In the genomic region with DNA sequence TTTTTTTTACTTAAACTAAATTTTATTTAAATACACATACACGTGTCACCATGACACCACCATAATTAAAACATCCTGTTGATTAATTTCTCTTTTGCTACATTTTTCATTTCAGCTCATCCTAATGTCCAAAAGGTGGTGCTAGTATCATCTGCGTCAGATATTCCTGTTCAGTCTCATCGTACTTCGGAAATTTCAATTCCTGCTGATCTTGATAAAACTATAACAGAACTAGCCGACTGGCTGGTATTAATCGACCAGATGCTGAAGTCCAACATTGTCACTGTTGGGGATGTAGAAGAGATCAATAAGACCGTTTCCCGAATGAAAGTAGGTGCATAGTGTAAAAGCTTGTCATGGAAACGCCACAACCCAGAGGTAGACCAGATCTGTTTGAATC, we compare ENCODE assay signal across 1 cellular context.
TF ChIP-seq lines count a peak whose summit lies in the region.

No MANE protein-coding gene starts in this region.

TF ChIP-seq in WTC11, 78 proteins besides CTCF, POLR2A, EP300 and RAD21:
- TF ChIP-seq, protein P1, sequence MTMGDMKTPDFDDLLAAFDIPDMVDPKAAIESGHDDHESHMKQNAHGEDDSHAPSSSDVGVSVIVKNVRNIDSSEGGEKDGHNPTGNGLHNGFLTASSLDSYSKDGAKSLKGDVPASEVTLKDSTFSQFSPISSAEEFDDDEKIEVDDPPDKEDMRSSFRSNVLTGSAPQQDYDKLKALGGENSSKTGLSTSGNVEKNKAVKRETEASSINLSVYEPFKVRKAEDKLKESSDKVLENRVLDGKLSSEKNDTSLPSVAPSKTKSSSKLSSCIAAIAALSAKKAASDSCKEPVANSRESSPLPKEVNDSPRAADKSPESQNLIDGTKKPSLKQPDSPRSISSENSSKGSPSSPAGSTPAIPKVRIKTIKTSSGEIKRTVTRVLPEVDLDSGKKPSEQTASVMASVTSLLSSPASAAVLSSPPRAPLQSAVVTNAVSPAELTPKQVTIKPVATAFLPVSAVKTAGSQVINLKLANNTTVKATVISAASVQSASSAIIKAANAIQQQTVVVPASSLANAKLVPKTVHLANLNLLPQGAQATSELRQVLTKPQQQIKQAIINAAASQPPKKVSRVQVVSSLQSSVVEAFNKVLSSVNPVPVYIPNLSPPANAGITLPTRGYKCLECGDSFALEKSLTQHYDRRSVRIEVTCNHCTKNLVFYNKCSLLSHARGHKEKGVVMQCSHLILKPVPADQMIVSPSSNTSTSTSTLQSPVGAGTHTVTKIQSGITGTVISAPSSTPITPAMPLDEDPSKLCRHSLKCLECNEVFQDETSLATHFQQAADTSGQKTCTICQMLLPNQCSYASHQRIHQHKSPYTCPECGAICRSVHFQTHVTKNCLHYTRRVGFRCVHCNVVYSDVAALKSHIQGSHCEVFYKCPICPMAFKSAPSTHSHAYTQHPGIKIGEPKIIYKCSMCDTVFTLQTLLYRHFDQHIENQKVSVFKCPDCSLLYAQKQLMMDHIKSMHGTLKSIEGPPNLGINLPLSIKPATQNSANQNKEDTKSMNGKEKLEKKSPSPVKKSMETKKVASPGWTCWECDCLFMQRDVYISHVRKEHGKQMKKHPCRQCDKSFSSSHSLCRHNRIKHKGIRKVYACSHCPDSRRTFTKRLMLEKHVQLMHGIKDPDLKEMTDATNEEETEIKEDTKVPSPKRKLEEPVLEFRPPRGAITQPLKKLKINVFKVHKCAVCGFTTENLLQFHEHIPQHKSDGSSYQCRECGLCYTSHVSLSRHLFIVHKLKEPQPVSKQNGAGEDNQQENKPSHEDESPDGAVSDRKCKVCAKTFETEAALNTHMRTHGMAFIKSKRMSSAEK (CRISPR knock-in tag; IDR thresholded peaks at IDR 0.05; ENCODE audit: borderline replicate concordance) = no peak
- TF ChIP-seq FOXJ3 (CRISPR knock-in tag; IDR thresholded peaks at IDR 0.05; ENCODE audit: borderline replicate concordance) (no peak), ZNF121 (CRISPR knock-in tag; IDR thresholded peaks at IDR 0.05) (no peak), ZNF317 (CRISPR knock-in tag; IDR thresholded peaks at IDR 0.05; ENCODE audit: borderline replicate concordance, low read depth) (no peak), ZNF423 (CRISPR knock-in tag; IDR thresholded peaks at IDR 0.05) (no peak), TP53 (CRISPR knock-in tag; IDR thresholded peaks at IDR 0.05) (no peak), GTF2I (CRISPR knock-in tag; conservative IDR thresholded peaks at IDR 0.05) (no peak), KAT7 (CRISPR knock-in tag; IDR thresholded peaks at IDR 0.05; ENCODE audit: borderline replicate concordance) (no peak), ZNF416 (CRISPR knock-in tag; IDR thresholded peaks at IDR 0.05) (no peak), NR1H2 (CRISPR knock-in tag; IDR thresholded peaks at IDR 0.05) (no peak), ZNF232 (CRISPR knock-in tag; IDR thresholded peaks at IDR 0.05) (no peak), TEAD4 (CRISPR knock-in tag; IDR thresholded peaks at IDR 0.05) (no peak), ETV6 (CRISPR knock-in tag; IDR thresholded peaks at IDR 0.05) (no peak)
- TF ChIP-seq, protein P2, sequence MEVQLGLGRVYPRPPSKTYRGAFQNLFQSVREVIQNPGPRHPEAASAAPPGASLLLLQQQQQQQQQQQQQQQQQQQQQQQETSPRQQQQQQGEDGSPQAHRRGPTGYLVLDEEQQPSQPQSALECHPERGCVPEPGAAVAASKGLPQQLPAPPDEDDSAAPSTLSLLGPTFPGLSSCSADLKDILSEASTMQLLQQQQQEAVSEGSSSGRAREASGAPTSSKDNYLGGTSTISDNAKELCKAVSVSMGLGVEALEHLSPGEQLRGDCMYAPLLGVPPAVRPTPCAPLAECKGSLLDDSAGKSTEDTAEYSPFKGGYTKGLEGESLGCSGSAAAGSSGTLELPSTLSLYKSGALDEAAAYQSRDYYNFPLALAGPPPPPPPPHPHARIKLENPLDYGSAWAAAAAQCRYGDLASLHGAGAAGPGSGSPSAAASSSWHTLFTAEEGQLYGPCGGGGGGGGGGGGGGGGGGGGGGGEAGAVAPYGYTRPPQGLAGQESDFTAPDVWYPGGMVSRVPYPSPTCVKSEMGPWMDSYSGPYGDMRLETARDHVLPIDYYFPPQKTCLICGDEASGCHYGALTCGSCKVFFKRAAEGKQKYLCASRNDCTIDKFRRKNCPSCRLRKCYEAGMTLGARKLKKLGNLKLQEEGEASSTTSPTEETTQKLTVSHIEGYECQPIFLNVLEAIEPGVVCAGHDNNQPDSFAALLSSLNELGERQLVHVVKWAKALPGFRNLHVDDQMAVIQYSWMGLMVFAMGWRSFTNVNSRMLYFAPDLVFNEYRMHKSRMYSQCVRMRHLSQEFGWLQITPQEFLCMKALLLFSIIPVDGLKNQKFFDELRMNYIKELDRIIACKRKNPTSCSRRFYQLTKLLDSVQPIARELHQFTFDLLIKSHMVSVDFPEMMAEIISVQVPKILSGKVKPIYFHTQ (CRISPR knock-in tag; IDR thresholded peaks at IDR 0.05) = no peak
- TF ChIP-seq, protein P3, sequence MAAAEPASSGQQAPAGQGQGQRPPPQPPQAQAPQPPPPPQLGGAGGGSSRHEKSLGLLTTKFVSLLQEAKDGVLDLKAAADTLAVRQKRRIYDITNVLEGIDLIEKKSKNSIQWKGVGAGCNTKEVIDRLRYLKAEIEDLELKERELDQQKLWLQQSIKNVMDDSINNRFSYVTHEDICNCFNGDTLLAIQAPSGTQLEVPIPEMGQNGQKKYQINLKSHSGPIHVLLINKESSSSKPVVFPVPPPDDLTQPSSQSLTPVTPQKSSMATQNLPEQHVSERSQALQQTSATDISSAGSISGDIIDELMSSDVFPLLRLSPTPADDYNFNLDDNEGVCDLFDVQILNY (CRISPR knock-in tag; IDR thresholded peaks at IDR 0.05) = no peak
- TF ChIP-seq, protein P4, sequence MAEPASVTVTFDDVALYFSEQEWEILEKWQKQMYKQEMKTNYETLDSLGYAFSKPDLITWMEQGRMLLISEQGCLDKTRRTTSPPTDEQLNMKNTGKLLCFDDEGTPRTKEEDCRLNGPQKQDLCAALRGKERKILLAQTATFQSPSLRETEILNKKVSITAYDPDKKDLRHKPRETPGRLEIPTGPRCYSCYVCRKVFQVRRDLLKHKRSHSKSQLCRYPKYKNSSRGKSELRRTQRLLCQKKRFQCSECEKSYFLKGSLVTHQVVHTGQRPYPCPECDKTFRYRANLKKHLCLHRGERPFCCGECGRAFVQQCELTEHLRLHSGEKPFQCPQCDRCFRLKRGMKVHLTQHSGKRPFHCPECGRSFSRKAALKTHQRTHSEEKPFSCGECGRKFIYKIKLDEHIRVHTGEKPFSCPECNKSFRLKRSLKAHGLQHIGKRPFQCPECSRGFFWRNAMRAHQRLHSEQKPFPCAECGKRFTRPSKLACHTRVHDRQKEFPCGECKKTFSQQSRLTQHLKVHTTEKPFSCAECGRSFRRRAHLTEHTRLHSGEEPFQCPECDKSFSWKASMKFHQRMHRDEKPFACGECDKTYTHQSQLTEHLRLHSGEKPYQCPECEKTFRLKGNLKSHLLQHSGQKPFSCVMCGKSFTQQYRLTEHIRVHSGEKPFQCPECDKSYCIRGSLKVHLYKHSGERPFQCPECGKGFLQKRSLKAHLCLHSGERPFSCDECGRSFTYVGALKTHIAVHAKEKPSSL (CRISPR knock-in tag; conservative IDR thresholded peaks at IDR 0.05) = no peak
- TF ChIP-seq, protein P5, sequence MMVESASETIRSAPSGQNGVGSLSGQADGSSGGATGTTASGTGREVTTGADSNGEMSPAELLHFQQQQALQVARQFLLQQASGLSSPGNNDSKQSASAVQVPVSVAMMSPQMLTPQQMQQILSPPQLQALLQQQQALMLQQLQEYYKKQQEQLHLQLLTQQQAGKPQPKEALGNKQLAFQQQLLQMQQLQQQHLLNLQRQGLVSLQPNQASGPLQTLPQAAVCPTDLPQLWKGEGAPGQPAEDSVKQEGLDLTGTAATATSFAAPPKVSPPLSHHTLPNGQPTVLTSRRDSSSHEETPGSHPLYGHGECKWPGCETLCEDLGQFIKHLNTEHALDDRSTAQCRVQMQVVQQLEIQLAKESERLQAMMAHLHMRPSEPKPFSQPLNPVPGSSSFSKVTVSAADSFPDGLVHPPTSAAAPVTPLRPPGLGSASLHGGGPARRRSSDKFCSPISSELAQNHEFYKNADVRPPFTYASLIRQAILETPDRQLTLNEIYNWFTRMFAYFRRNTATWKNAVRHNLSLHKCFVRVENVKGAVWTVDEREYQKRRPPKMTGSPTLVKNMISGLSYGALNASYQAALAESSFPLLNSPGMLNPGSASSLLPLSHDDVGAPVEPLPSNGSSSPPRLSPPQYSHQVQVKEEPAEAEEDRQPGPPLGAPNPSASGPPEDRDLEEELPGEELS (CRISPR knock-in tag; IDR thresholded peaks at IDR 0.05) = no peak
- TF ChIP-seq, protein P6, sequence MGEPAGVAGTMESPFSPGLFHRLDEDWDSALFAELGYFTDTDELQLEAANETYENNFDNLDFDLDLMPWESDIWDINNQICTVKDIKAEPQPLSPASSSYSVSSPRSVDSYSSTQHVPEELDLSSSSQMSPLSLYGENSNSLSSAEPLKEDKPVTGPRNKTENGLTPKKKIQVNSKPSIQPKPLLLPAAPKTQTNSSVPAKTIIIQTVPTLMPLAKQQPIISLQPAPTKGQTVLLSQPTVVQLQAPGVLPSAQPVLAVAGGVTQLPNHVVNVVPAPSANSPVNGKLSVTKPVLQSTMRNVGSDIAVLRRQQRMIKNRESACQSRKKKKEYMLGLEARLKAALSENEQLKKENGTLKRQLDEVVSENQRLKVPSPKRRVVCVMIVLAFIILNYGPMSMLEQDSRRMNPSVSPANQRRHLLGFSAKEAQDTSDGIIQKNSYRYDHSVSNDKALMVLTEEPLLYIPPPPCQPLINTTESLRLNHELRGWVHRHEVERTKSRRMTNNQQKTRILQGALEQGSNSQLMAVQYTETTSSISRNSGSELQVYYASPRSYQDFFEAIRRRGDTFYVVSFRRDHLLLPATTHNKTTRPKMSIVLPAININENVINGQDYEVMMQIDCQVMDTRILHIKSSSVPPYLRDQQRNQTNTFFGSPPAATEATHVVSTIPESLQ (CRISPR knock-in tag; IDR thresholded peaks at IDR 0.05) = no peak
- TF ChIP-seq, protein P7, sequence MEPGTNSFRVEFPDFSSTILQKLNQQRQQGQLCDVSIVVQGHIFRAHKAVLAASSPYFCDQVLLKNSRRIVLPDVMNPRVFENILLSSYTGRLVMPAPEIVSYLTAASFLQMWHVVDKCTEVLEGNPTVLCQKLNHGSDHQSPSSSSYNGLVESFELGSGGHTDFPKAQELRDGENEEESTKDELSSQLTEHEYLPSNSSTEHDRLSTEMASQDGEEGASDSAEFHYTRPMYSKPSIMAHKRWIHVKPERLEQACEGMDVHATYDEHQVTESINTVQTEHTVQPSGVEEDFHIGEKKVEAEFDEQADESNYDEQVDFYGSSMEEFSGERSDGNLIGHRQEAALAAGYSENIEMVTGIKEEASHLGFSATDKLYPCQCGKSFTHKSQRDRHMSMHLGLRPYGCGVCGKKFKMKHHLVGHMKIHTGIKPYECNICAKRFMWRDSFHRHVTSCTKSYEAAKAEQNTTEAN (CRISPR knock-in tag; IDR thresholded peaks at IDR 0.05) = no peak
- TF ChIP-seq, protein P8, sequence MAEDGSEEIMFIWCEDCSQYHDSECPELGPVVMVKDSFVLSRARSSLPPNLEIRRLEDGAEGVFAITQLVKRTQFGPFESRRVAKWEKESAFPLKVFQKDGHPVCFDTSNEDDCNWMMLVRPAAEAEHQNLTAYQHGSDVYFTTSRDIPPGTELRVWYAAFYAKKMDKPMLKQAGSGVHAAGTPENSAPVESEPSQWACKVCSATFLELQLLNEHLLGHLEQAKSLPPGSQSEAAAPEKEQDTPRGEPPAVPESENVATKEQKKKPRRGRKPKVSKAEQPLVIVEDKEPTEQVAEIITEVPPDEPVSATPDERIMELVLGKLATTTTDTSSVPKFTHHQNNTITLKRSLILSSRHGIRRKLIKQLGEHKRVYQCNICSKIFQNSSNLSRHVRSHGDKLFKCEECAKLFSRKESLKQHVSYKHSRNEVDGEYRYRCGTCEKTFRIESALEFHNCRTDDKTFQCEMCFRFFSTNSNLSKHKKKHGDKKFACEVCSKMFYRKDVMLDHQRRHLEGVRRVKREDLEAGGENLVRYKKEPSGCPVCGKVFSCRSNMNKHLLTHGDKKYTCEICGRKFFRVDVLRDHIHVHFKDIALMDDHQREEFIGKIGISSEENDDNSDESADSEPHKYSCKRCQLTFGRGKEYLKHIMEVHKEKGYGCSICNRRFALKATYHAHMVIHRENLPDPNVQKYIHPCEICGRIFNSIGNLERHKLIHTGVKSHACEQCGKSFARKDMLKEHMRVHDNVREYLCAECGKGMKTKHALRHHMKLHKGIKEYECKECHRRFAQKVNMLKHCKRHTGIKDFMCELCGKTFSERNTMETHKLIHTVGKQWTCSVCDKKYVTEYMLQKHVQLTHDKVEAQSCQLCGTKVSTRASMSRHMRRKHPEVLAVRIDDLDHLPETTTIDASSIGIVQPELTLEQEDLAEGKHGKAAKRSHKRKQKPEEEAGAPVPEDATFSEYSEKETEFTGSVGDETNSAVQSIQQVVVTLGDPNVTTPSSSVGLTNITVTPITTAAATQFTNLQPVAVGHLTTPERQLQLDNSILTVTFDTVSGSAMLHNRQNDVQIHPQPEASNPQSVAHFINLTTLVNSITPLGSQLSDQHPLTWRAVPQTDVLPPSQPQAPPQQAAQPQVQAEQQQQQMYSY (CRISPR knock-in tag; IDR thresholded peaks at IDR 0.05) = no peak
TF ChIP-seq in WTC11: peak in this region for 0.
